ENCODE assay signal across 11 cellular contexts in the genomic region with DNA sequence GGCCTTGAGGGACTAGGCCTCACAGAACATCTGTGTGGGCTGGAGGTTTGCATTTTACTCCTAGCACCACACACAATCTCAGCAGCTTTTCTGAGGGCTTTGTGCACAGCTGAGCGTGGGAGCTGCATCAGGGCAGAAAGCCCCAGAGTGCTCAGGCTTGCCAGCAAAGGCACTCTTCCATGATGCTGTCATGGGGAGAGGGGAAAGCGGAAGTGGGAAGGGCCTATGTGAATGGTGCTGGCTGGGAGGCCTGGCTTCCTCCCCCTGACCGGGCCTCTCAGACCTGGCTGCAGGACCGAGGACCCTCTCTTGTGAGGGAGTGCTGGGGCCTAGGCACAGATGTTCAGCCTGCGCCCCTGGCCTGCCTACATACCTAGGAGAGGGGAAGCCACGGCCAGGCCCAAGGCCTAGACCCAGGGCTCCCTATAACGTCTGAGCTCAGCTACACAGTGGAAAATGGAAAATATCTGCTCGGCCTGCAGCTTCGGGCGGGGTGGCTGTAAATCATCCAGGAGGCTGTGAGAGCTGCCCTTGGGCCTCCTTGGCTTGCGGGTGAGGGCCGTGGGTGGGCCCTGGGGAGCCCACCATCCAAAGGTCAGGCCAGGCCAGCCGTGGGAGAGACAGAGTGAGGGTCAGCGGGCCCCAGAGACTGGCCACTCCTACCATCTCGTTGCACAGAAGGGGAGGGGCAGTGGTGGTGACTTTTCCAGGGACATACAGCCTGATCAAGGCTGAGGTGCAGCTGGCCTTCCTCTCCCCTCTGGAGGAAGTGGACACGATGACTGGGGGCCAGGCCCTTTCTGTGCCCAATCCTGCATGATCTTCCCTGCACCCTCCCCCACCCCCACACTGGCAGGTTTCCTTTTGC. TPM values are rescaled to one million over a fixed set of nuclear protein-coding genes. Genes with fewer than 3 reads are reported as not detected.
DNase-seq lines count a peak whose midpoint lies in the region; ATAC-seq lines count a peak whose summit lies in the region.
"Had no signal": no experiment of that assay in that cellular context is flagged by ENCODE, and none has a peak within 500 bp of the region (broad histone marks: within the 10 kb centered on the region; RNA-seq: fewer than 3 reads in every experiment).

No MANE protein-coding gene starts in this region.

- H3K4me3 ChIP-seq in H7 (ENCODE audit: insufficient read depth, low read depth, low read length) (no peak overlapping the region), skeletal muscle tissue (ENCODE audit: low read length in 3 of 3) (no peak overlapping the region)

- H3K4me1 ChIP-seq in skeletal muscle tissue (ENCODE audit: control insufficient read depth in 3 of 3, insufficient read depth in 3 of 3, low read length in 3 of 3) = peaks cover 10 to 25% (median 22%) of the 10 kb centered on the region in 3 donors

- H3K9me3 ChIP-seq in skeletal muscle tissue (ENCODE audit: control insufficient read depth in 3 of 3, low read length in 3 of 3) = no peaks in the 10 kb centered on the region

- H3K9ac ChIP-seq in skeletal muscle tissue (ENCODE audit: low read depth in 1 of 3, low read length in 3 of 3) = peak overlapping the region in 2 of 3 donors; percentile 27 to 33

- in situ Hi-C loops in ACHN (cut with HindIII; ENCODE audit: low pct_ligation_motif_present, low pct_unique_long_range_greater_than_20kb, low sequenced_read_pairs) = no loop called here

- peak overlapping the region; percentile 16 for H3K27ac ChIP-seq in skeletal muscle tissue (ENCODE audit: low read depth, low read length)

- H3K27me3 ChIP-seq in H7 (ENCODE audit: control insufficient read depth, insufficient read depth, low read length) = no peaks in the 10 kb centered on the region
- no peaks in the 10 kb centered on the region for H3K27me3 ChIP-seq in skeletal muscle tissue (ENCODE audit: control insufficient read depth in 3 of 3, insufficient read depth in 3 of 3, low read length in 3 of 3)

- no peaks in the 10 kb centered on the region for H3K36me3 ChIP-seq in H7 (replicated peaks; ENCODE audit: control insufficient read depth, insufficient read depth, low read length)
- H3K36me3 ChIP-seq in skeletal muscle tissue (ENCODE audit: control insufficient read depth in 3 of 3, insufficient read depth in 3 of 3, low read length in 3 of 3) = no peaks in the 10 kb centered on the region

- DNase-seq in H7 (peak; percentile 83), dedifferentiated amniotic fluid mesenchymal stem cell (ENCODE audit: extremely low spot score) (peak; percentile 48), left kidney (ENCODE audit: low read depth, low spot score) (peak; percentile 95), NCI-H2171 treated with DMSO at 0.1 percent for 48 hours (lab: John Stamatoyannopoulos, UW) (no peak), ACHN (no peak), NCI-H2081 treated with DMSO at 0.1 percent for 48 hours (lab: John Stamatoyannopoulos, UW) (no peak)
- DNase-seq: DMS153; OCI-M1; stimulated activated CD4-positive, alpha-beta T cell treated with anti-CD3 and anti-CD28 coated beads, Interleukin-4, amount 100 ng/mL, for 24 hours had no signal

- no peak for ATAC-seq in HG02798 (IDR thresholded peaks at IDR 0.05; ENCODE audit: poor library complexity, unreplicated experiment)

RNA-seq across cellular contexts. Expression of a gene that starts 22.7 kb away (rescaled TPM):
- 37.3 and 41.4 TPM in 2 replicates for total RNA-seq in H7 (2014; rRNA removed; shearing (Covaris generic))
- 3.1 TPM for total RNA-seq in skeletal muscle tissue

Comparison
In these comparisons a context has a peak if more than half of its experiments do, and no peak if none do; other contexts are left out.
1. DNase-seq: peak in H7 (single experiment), dedifferentiated amniotic fluid mesenchymal stem cell (single experiment) and left kidney (single experiment); none in NCI-H2171 treated with DMSO at 0.1 percent for 48 hours (single experiment), ACHN (single experiment) and NCI-H2081 treated with DMSO at 0.1 percent for 48 hours (single experiment).